Comparison of ENCODE assay signal across 19 cellular contexts in the genomic region with DNA sequence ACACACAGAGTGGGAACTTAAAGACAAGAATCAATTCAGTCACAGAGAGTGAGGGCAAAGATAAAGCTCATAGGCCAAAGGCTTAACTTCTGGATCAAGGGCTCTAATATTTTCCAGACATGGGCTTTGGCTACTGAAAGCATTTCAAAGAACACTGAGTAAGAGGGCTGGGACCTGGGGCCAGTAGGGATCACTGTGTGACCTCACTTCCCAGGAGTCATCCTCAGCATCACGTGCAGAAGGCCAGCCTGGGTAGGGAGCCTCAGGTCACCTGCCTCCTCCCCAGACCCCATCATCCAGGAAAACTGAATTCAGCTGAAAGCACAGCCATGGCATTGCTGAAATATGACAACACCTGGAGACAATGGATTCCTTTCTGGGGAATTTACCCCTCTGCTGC.
DNase-seq lines count a peak whose midpoint lies in the region; ATAC-seq, FAIRE-seq and TF ChIP-seq lines count a peak whose summit lies in the region.
"Had no signal": no experiment of that assay in that cellular context is flagged by ENCODE, and none has a peak within 500 bp of the region (broad histone marks: within the 10 kb centered on the region; RNA-seq: fewer than 3 reads in every experiment).

No MANE protein-coding gene starts in this region.

- H3K4me2 ChIP-seq in K562 (ENCODE audit: insufficient read depth, low read length) = no peak overlapping the region

- TF ChIP-seq CTCF in K562 (IDR thresholded peaks at IDR 0.05 in 2 of 3, conservative IDR thresholded peaks at IDR 0.05 in 1 of 3; ENCODE audit: insufficient read depth in 2 of 3, low read depth in 1 of 3, low read length in 3 of 3) = no peak
- TF ChIP-seq CTCF in progenitor cell of endocrine pancreas (IDR thresholded peaks at IDR 0.05; ENCODE audit: unreplicated experiment) = no peak

- H3K9me3 Mint-ChIP-seq in progenitor cell of endocrine pancreas (ENCODE audit: low read depth) = no peaks in the 10 kb centered on the region

- H2AFZ ChIP-seq in K562 (ENCODE audit: low read depth, low read length) = no peak overlapping the region

- H3K27ac Mint-ChIP-seq in progenitor cell of endocrine pancreas = peak overlapping the region; percentile 81

- no peak overlapping the region for H3K27ac ChIP-seq in K562 (ENCODE audit: extremely low read depth, low read depth, low read length)
- H3K27ac ChIP-seq: Peyer's patch had no signal

- CTCF ChIA-PET in K562 (lab: Yijun Ruan, JAX; ENCODE audit: low intra/inter-chr PET ratio) = no interaction called here

- in situ Hi-C loops in K562 (cut with MboI) = loop anchor here (5.0 kb wide), 1 partner anchor 292 kb away; no protein-coding TSS in a partner anchor

- no peak overlapping the region for H3K4me3 ChIP-seq in MG63
- no peak overlapping the region for H3K4me3 ChIP-seq in K562
- H3K4me3 ChIP-seq: Peyer's patch had no signal

- peaks cover 3 to 26% of the 10 kb centered on the region in 2 experiments; a peak in 3 of 5 replicates for H3K4me1 ChIP-seq in K562 (replicated peaks in 1 of 2; ENCODE audit: control insufficient read depth in 2 of 2, insufficient read depth in 2 of 2, low read length in 2 of 2)

- H3K27me3 ChIP-seq in MG63 = no peaks in the 10 kb centered on the region
- peaks cover 7 to 18% of the 10 kb centered on the region in 2 experiments; a peak in 4 of 5 replicates for H3K27me3 ChIP-seq in K562 (ENCODE audit: control insufficient read depth in 2 of 2, insufficient read depth in 2 of 2, low read length in 2 of 2)
- H3K27me3 ChIP-seq: Peyer's patch had no signal

- no peak for ATAC-seq in K562

- no peak for FAIRE-seq in K562 (lab: Jason Lieb, UNC)

- no peak for TF ChIP-seq EP300 in K562 (IDR thresholded peaks at IDR 0.05; ENCODE audit: low read length)

- H3K36me3 Mint-ChIP-seq in progenitor cell of endocrine pancreas (ENCODE audit: insufficient read depth) = no peaks in the 10 kb centered on the region

- H3K36me3 ChIP-seq in MG63 = peaks cover 5% of the 10 kb centered on the region
- no peaks in the 10 kb centered on the region for H3K36me3 ChIP-seq in K562 (ENCODE audit: control insufficient read depth, insufficient read depth, low read length)
- H3K36me3 ChIP-seq: Peyer's patch had no signal

- H3K79me2 ChIP-seq in K562 (ENCODE audit: control insufficient read depth, insufficient read depth, low read length) = no peaks in the 10 kb centered on the region

- peaks cover 2% of the 10 kb centered on the region for H3K4me1 Mint-ChIP-seq in progenitor cell of endocrine pancreas (ENCODE audit: low read depth)

- TF ChIP-seq POLR2A in K562 (conservative IDR thresholded peaks at IDR 0.05) = no peak

- H3K27me3 Mint-ChIP-seq in progenitor cell of endocrine pancreas = peaks cover 36% of the 10 kb centered on the region

- intact Hi-C loops in K562 (cut with micrococcal nuclease) = no loop called here

- DNase-seq in ELR (ENCODE audit: low read depth) = peak; percentile 62
- DNase-seq in MG63 = peak; percentile 71
- DNase-seq in K562 (ENCODE audit: extremely low read depth in 1 of 4, low spot score in 3 of 4) = no peak
- DNase-seq in progenitor cell of endocrine pancreas (ENCODE audit: low spot score, unreplicated experiment) = no peak
- DNase-seq in ecto neural progenitor cell (ENCODE audit: low spot score) = no peak
- no peak for DNase-seq in stimulated activated CD4-positive, alpha-beta T cell treated with anti-CD3 and anti-CD28 coated beads, Interleukin-4, amount 100 ng/mL, for 24 hours
- no peak for DNase-seq in NCI-H524 treated with DMSO at 0.1 percent for 48 hours (lab: John Stamatoyannopoulos, UW)
- DNase-seq: DMS153, DND-41, H7, MV-4-11, NCI-H1105, NCI-H1436 treated with DMSO at 0.1 percent for 48 hours, NCI-H187 treated with DMSO at 0.1 percent for 48 hours, NCI-H2171 treated with DMSO at 0.1 percent for 48 hours, NCI-H446, NCI-H526, NCI-H82, Peyer's patch had no signal

- no peak overlapping the region for H3K4me3 Mint-ChIP-seq in progenitor cell of endocrine pancreas (ENCODE audit: low read depth)

- H3K9me3 ChIP-seq in MG63 (no peaks in the 10 kb centered on the region), K562 (replicated peaks; ENCODE audit: control insufficient read depth, insufficient read depth, low read depth, low read length) (no peaks in the 10 kb centered on the region)
- H3K9me3 ChIP-seq: Peyer's patch had no signal

- no peak overlapping the region for H3K9ac ChIP-seq in K562 (ENCODE audit: insufficient read depth in 1 of 2, low read depth in 2 of 2, low read length in 2 of 2)

- WGBS in K562 (ENCODE audit: insufficient coverage, low coverage, missing lambda C conversion rate) = 0% methylated on average over 1 of the region's 1 CpG

- 0 out of 2 replicates have a peak, but pooled peaks cover 3% of the 10 kb centered on the region for H4K20me1 ChIP-seq in K562 (replicated peaks; ENCODE audit: control insufficient read depth, insufficient read depth, low read length)

- no peaks in the 10 kb centered on the region for H3K9me1 ChIP-seq in K562 (ENCODE audit: control insufficient read depth, insufficient read depth, low read length)

- no peak for TF ChIP-seq RAD21 in K562 (CRISPR knock-in tag; conservative IDR thresholded peaks at IDR 0.05 in 1 of 2, IDR thresholded peaks at IDR 0.05 in 1 of 2)

- BruUV-seq in K562 (replicated peaks; lab: Mats Ljungman, UMichigan) = no TSS peak

- POLR2A ChIA-PET in K562 (lab: Yijun Ruan, JAX) = no interaction called here

TF ChIP-seq in K562, 482 proteins besides CTCF, POLR2A, EP300 and RAD21:
- TF ChIP-seq, protein P1, sequence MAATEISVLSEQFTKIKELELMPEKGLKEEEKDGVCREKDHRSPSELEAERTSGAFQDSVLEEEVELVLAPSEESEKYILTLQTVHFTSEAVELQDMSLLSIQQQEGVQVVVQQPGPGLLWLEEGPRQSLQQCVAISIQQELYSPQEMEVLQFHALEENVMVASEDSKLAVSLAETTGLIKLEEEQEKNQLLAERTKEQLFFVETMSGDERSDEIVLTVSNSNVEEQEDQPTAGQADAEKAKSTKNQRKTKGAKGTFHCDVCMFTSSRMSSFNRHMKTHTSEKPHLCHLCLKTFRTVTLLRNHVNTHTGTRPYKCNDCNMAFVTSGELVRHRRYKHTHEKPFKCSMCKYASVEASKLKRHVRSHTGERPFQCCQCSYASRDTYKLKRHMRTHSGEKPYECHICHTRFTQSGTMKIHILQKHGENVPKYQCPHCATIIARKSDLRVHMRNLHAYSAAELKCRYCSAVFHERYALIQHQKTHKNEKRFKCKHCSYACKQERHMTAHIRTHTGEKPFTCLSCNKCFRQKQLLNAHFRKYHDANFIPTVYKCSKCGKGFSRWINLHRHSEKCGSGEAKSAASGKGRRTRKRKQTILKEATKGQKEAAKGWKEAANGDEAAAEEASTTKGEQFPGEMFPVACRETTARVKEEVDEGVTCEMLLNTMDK (IDR thresholded peaks at IDR 0.05; ENCODE audit: borderline replicate concordance, insufficient read depth, low read depth, low read length, poor library complexity, severe bottlenecking) = no peak
- peak; percentile 67 for TF ChIP-seq BHLHE40 (IDR thresholded peaks at IDR 0.05; ENCODE audit: low read length)
- peak; percentile 25; the same call in 1 of the 2 replicates for TF ChIP-seq USF2 (CRISPR knock-in tag; IDR thresholded peaks at IDR 0.05)

Comparison
In these comparisons a context has a peak if more than half of its experiments do, and no peak if none do; other contexts are left out.
1. DNase-seq: peak in ELR (single experiment) and MG63 (single experiment); none in K562 (0 of 4), progenitor cell of endocrine pancreas (single experiment), ecto neural progenitor cell (single experiment), stimulated activated CD4-positive, alpha-beta T cell treated with anti-CD3 and anti-CD28 coated beads, Interleukin-4, amount 100 ng/mL, for 24 hours (single experiment) and NCI-H524 treated with DMSO at 0.1 percent for 48 hours (single experiment).